9 cellular contexts compared by ENCODE assay signal in the genomic region with DNA sequence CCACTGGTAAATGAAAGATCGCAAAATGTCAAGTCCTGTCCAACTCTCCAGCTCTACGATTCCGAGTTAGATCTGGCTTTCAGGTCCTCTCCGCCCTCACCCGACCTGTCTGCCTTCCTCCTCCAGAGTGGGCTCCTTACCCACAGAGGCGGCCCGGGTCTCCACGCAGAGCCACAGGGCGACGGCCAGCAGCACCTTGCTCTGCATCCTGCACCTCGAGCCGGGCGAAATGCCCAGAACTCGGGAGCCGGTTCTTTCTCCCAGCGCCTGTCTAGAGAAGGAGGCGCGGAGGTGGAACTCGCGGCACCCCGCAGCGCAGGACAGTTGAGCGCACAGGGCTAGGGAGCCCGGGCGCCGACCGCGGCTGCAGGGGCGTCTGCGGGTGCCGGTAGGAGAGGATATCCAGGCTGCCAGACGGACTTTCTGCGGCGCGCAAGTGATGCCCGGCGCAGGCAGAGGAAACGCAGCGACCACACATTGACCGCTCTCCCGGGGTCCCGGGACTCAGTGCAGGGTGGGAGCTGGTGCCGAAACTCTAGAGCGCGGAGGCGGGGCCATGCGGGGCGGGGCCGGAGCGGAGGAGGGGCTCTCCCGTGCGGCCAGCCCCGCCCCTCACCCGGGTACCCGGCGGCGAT. TPM values are rescaled to one million over a fixed set of nuclear protein-coding genes. Genes with fewer than 3 reads are reported as not detected.
DNase-seq lines count a peak whose midpoint lies in the region; ATAC-seq, FAIRE-seq and TF ChIP-seq lines count a peak whose summit lies in the region.
"Had no signal": no experiment of that assay in that cellular context is flagged by ENCODE, and none has a peak within 500 bp of the region (broad histone marks: within the 10 kb centered on the region; RNA-seq: fewer than 3 reads in every experiment).

KDR (minus strand) TSS at position 509 of the 635 bp plus-strand sequence; CDS start at position 207, 302 bp downstream.

- H3K9ac ChIP-seq in SK-N-MC (ENCODE audit: insufficient read length) = no peak within 1 kb of the TSS

- FAIRE-seq in frontal cortex (lab: Jason Lieb, UNC) = no peak
- FAIRE-seq: colon had no signal

- DNase-seq in EL (peak; percentile 43), SK-N-MC (ENCODE audit: low read depth, low spot score) (no peak), frontal cortex (ENCODE audit: low spot score in 2 of 2) (peak in 1 of 2 donors; percentile 35), ovary (peak in 4 of 5 donors; percentile 22 to 43 (median 31)), SW480 (ENCODE audit: low spot score) (no peak), T-helper 9 cell (no peak)
- no peak for DNase-seq in activated CD4-positive, alpha-beta T cell treated with anti-CD3 and anti-CD28 coated beads for 4 hours

- H3K36me3 ChIP-seq in SK-N-MC (ENCODE audit: insufficient read depth, low read length) (no peaks in the 10 kb centered on the region), ovary (no peaks in the 10 kb centered on the region)

- no peaks in the 10 kb centered on the region for H3K27me3 ChIP-seq in ovary

- no peak for TF ChIP-seq EP300 in ovary (IDR thresholded peaks at IDR 0.05)

- no peak for TF ChIP-seq CTCF in ovary (IDR thresholded peaks at IDR 0.05)

- 0 to 1% (median 0%) methylated on average over 54 to 57 of the region's 57 CpGs for WGBS in ovary, 3 donors

- peak within 1 kb of the TSS; percentile 81 for H3K4me3 ChIP-seq in SK-N-MC
- peak within 1 kb of the TSS; percentile 58 for H3K4me3 ChIP-seq in ovary

- intact Hi-C loops in ovary (cut with DNase I) = no loop called here

- no peak for ATAC-seq in GM18502 (IDR thresholded peaks at IDR 0.05; ENCODE audit: poor library complexity, unreplicated experiment)

- H3K27ac ChIP-seq in SK-N-MC = no peak within 1 kb of the TSS
- H3K27ac ChIP-seq in ovary = no peak within 1 kb of the TSS

- peak; percentile 22 for TF ChIP-seq POLR2A in ovary (IDR thresholded peaks at IDR 0.05)

- H3K9me3 ChIP-seq in SK-N-MC (ENCODE audit: low read depth, low read length) = no peaks in the 10 kb centered on the region
- H3K9me3 ChIP-seq in ovary = no peaks in the 10 kb centered on the region

- H3K4me1 ChIP-seq in ovary (ENCODE audit: insufficient read depth) = no peaks in the 10 kb centered on the region

RNA-seq across cellular contexts. Expression of gene KDR, which starts in this region (rescaled TPM):
- total RNA-seq in frontal cortex (11.0 TPM), ovary (10 to 100 TPM in 5 of 7 donors, 1 to 10 TPM in 2; 6.0 to 35.6 (median 13.9) TPM)
- polyA plus RNA-seq in ovary = 10 to 100 TPM in 1 of 2 donors, 1 to 10 TPM in 1; 8.8 to 36.4 TPM

Comparison
In these comparisons a context has a peak if more than half of its experiments do, and no peak if none do; other contexts are left out.
1. DNase-seq: peak in EL (single experiment) and ovary (4 of 5); none in SK-N-MC (single experiment), SW480 (single experiment), T-helper 9 cell (single experiment) and activated CD4-positive, alpha-beta T cell treated with anti-CD3 and anti-CD28 coated beads for 4 hours (0 of 2).